Comparison of ENCODE assay signal across 8 cellular contexts in genomic region chr20:46011631-46012482, GRCh38. TPM values are rescaled to one million over a fixed set of nuclear protein-coding genes. Genes with fewer than 3 reads are reported as not detected.
DNase-seq lines count a peak whose midpoint lies in the region; ATAC-seq, FAIRE-seq and TF ChIP-seq lines count a peak whose summit lies in the region.

No MANE protein-coding gene starts in this region.

- peaks cover 0 to 29% of the 10 kb centered on the region in 2 donors for H3K36me3 Mint-ChIP-seq in CD14-positive monocyte
- H3K36me3 Mint-ChIP-seq in activated B cell treated with CpG ODN at 0.5 μM for 24 hours (ENCODE audit: low read depth): no peaks in the 10 kb centered on the region

- intact Hi-C loops in CD14-positive monocyte (cut with micrococcal nuclease) (loop anchor here (5.0 to 10.0 kb wide), 3 partner anchors 35 to 163 kb away; partner anchors contain the start of gene NCOA5 (in 1 of the 2)), activated B cell treated with CpG ODN at 0.5 μM for 24 hours (cut with micrococcal nuclease) (loop anchor here (5.0 kb wide), 2 partner anchors 45 to 190 kb away; no protein-coding TSS in a partner anchor), sciatic nerve (cut with DNase I) (no loop called here), esophagus squamous epithelium (cut with DNase I) (no loop called here)

- CTCF ChIA-PET in activated B cell treated with CpG ODN at 0.5 μM for 24 hours (lab: Charles Lee): interaction anchor here (3.8 to 5.0 kb wide), 2 partner anchors 23 to 162 kb away, joined by 39 to 54 read pairs; no protein-coding TSS in a partner anchor

- H3K9me3 Mint-ChIP-seq in CD14-positive monocyte (peaks cover 5 to 30% (median 22%) of the 10 kb centered on the region in 7 donors), activated B cell treated with CpG ODN at 0.5 μM for 24 hours (no peaks in the 10 kb centered on the region)

- H3K4me3 ChIP-seq in esophagus squamous epithelium: no peak overlapping the region

- POLR2A ChIA-PET in activated B cell treated with CpG ODN at 0.5 μM for 24 hours (lab: Charles Lee): interaction anchor here (2.0 kb wide), 1 partner anchor 41 kb away, joined by 11 read pairs; no protein-coding TSS in a partner anchor

- no peak overlapping the region for H3K27ac ChIP-seq in esophagus squamous epithelium

- TF ChIP-seq CTCF in CD14-positive monocyte (IDR thresholded peaks at IDR 0.05): peak; percentile 43
- no peak for TF ChIP-seq CTCF in activated B cell treated with CpG ODN at 0.5 μM for 24 hours (IDR thresholded peaks at IDR 0.05)
- TF ChIP-seq CTCF in esophagus squamous epithelium (IDR thresholded peaks at IDR 0.05): peak in 3 of 6 experiments; percentile 12 to 41 (median 14)

- peak; percentile 58 for FAIRE-seq in HTR-8/SVneo (lab: Jason Lieb, UNC)

- DNase-seq in CD14-positive monocyte (ENCODE audit: low spot score) (peak; percentile 64), HTR-8/SVneo (ENCODE audit: insufficient read length, low spot score) (no peak), activated B cell treated with CpG ODN at 0.5 μM for 24 hours (no peak), germinal center (ENCODE audit: low spot score) (peak; percentile 58), sciatic nerve (ENCODE audit: low spot score) (peak; percentile 73), NCI-H1694 (lab: John Stamatoyannopoulos, UW) (no peak), esophagus squamous epithelium (lab: John Stamatoyannopoulos, UW) (no peak), cerebellum (ENCODE audit: low spot score) (no peak)

- peaks cover 77 to 93% (median 88%) of the 10 kb centered on the region in 3 donors for H3K27me3 Mint-ChIP-seq in CD14-positive monocyte (ENCODE audit: low read depth in 3 of 3)
- peaks cover 48% of the 10 kb centered on the region for H3K27me3 Mint-ChIP-seq in activated B cell treated with CpG ODN at 0.5 μM for 24 hours

- H3K27me3 ChIP-seq in esophagus squamous epithelium: peaks cover 0 to 99% (median 31%) of the 10 kb centered on the region in 4 donors

- ATAC-seq in activated B cell treated with CpG ODN at 0.5 μM for 24 hours (ENCODE audit: low read depth) (no peak), sciatic nerve (no peak)

- no peaks in the 10 kb centered on the region for H3K9me3 ChIP-seq in esophagus squamous epithelium

- H3K4me3 Mint-ChIP-seq in CD14-positive monocyte: peak overlapping the region; percentile 31 to 93
- peak overlapping the region; percentile 55 for H3K4me3 Mint-ChIP-seq in activated B cell treated with CpG ODN at 0.5 μM for 24 hours

- TF ChIP-seq POLR2A in esophagus squamous epithelium (IDR thresholded peaks at IDR 0.05): no peak

- no peaks in the 10 kb centered on the region for H3K36me3 ChIP-seq in esophagus squamous epithelium

- H3K4me1 ChIP-seq in esophagus squamous epithelium: peaks cover 14 to 49% (median 18%) of the 10 kb centered on the region in 3 donors

- peaks cover 64% of the 10 kb centered on the region for H3K4me1 Mint-ChIP-seq in CD14-positive monocyte
- H3K4me1 Mint-ChIP-seq in activated B cell treated with CpG ODN at 0.5 μM for 24 hours: peaks cover 66% of the 10 kb centered on the region

- peak overlapping the region; percentile 15 to 89 (median 72) for H3K27ac Mint-ChIP-seq in CD14-positive monocyte
- peak overlapping the region; percentile 35 for H3K27ac Mint-ChIP-seq in activated B cell treated with CpG ODN at 0.5 μM for 24 hours

- 16 to 17% methylated on average over 26 to 36 of the region's 57 CpGs for WGBS in esophagus squamous epithelium, 2 donors

RNA-seq across cellular contexts. Expression of gene MMP9, which starts 3.1 kb away (rescaled TPM):
- polyA plus RNA-seq in CD14-positive monocyte: 1 to 10 TPM in 1 of 2 donors, under 1 TPM in 1; 0.88 to 1.6 TPM
- 2.0 and 2.3 TPM in 2 replicates for total RNA-seq in activated B cell treated with CpG ODN at 0.5 μM for 24 hours
- total RNA-seq in sciatic nerve: 5.0 TPM
- under 1 TPM in 3 of 4 donors, not detected in 1; 0.18 to 0.50 (median 0.38) TPM for total RNA-seq in esophagus squamous epithelium
- total RNA-seq in cerebellum: not detected

RNA-seq across cellular contexts. Expression of gene SLC12A5, which starts 17.2 kb away (rescaled TPM):
- not detected for polyA plus RNA-seq in CD14-positive monocyte
- not detected in 2 replicates for total RNA-seq in activated B cell treated with CpG ODN at 0.5 μM for 24 hours
- total RNA-seq in sciatic nerve: 3.9 TPM
- total RNA-seq in esophagus squamous epithelium: not detected
- 26.0 TPM for total RNA-seq in cerebellum

RNA-seq across cellular contexts. Expression of gene ZNF335, which starts 39.9 kb away (rescaled TPM):
- polyA plus RNA-seq in CD14-positive monocyte: 1 to 10 TPM; 2.7 to 3.1 TPM
- 39.2 and 49.6 TPM in 2 replicates for total RNA-seq in activated B cell treated with CpG ODN at 0.5 μM for 24 hours
- total RNA-seq in sciatic nerve: 22.3 TPM
- total RNA-seq in esophagus squamous epithelium: 10 to 100 TPM; 10.5 to 22.5 (median 19.8) TPM
- total RNA-seq in cerebellum: 17.1 TPM

Comparison
In these comparisons a context has a peak if more than half of its experiments do, and no peak if none do; other contexts are left out.
1. DNase-seq: peak in CD14-positive monocyte (single experiment), germinal center (single experiment) and sciatic nerve (single experiment); none in HTR-8/SVneo (single experiment), activated B cell treated with CpG ODN at 0.5 μM for 24 hours (single experiment), NCI-H1694 (single experiment), esophagus squamous epithelium (single experiment) and cerebellum (single experiment).
2. intact Hi-C loops: an anchor here in CD14-positive monocyte (5.0 to 10.0 kb wide) and activated B cell treated with CpG ODN at 0.5 μM for 24 hours (5.0 kb wide); none called in sciatic nerve and esophagus squamous epithelium.